1 cellular context compared by ENCODE assay signal in genomic region chr10:21574514-21574913, GRCh38. TPM values are rescaled to one million over a fixed set of nuclear protein-coding genes. Genes with fewer than 3 reads are reported as not detected.
"Had no signal": no experiment of that assay in that cellular context is flagged by ENCODE, and none has a peak within 500 bp of the region (broad histone marks: within the 10 kb centered on the region; RNA-seq: fewer than 3 reads in every experiment).

No MANE protein-coding gene starts in this region.

RNA-seq across cellular contexts. Expression of gene SKIDA1, which starts 49.0 kb away (rescaled TPM):
- total RNA-seq: mononuclear cell had no signal
